ENCODE assay signal across 1 cellular context in the genomic region with DNA sequence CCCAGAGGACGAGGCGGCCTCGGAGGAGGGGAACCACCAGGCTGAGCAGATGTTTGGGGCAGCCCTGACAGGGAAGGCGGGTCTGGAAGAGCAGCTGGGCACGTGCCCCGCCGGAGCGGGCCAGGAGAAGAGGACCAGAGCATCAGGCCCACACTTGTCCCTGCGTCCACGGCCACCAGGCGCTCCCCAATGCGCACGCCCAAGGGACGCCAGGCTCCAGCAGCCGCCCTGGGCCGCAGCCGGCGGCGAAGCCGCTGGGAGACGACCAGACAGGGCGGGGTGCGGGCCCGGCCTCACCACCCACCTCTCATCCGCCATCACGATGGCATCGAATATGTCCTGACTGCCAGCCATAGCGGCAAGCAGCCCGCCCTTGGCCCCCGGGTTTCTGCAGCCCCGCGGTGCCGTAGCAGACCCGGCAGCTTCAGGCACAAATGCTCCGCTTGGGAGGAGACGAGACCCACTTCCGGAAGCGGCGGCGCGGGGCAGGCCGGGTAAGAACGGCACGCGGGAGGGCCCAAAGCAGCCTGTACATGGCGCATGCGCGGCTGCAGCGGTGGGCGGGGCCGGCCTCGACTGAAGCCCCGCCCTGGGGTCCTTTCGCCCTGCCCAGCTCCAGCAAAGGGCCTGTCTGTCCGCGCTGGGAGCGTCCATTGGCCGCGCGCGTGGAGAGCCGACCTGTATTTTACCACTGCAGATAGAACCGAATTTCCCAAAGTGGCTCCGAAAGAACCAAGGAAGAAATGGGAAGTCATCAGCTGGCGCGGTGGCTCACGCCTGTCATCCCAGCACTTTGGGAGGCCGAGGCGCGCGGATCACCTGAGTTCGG.
TF ChIP-seq lines count a peak whose summit lies in the region.

A gene with protein sequence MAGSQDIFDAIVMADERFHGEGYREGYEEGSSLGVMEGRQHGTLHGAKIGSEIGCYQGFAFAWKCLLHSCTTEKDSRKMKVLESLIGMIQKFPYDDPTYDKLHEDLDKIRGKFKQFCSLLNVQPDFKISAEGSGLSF (minus strand): TSS at position 468 of the 829 bp plus-strand sequence. CDS start 114 bp downstream, at position 354.

TF ChIP-seq in SK-N-SH, 30 proteins besides CTCF, POLR2A, EP300 and RAD21 (continued from another document):
- TF ChIP-seq JUND (IDR thresholded peaks at IDR 0.05) (no peak), YY1 (IDR thresholded peaks at IDR 0.05; ENCODE audit: low read depth) (no peak; the same call in 1 of the 2 replicates), CHD2 (IDR thresholded peaks at IDR 0.05; ENCODE audit: low read length, partially characterized antibody) (peak; percentile 53), GABPA (IDR thresholded peaks at IDR 0.05; ENCODE audit: low read depth) (peak; percentile 76), MXI1 (IDR thresholded peaks at IDR 0.05; ENCODE audit: low read depth, low read length) (peak; percentile 65), POLR2AphosphoS5 (IDR thresholded peaks at IDR 0.05; ENCODE audit: low read depth, low read length) (peak; percentile 71), RXRA (IDR thresholded peaks at IDR 0.05; ENCODE audit: borderline replicate concordance, low read depth) (no peak), TAF1 (IDR thresholded peaks at IDR 0.05; ENCODE audit: borderline replicate concordance, low read depth, low read length) (peak; percentile 81), TEAD4 (IDR thresholded peaks at IDR 0.05; ENCODE audit: borderline replicate concordance, insufficient read depth) (no peak), FOXM1 (IDR thresholded peaks at IDR 0.05; ENCODE audit: low read depth) (no peak), TCF12 (IDR thresholded peaks at IDR 0.05) (0 out of 2 replicates have a peak, but pooled peaks have one; percentile 4), ELF1 (IDR thresholded peaks at IDR 0.05) (peak; percentile 99), GATA2 (CRISPR knock-in tag; IDR thresholded peaks at IDR 0.05) (no peak), SIN3A (IDR thresholded peaks at IDR 0.05; ENCODE audit: borderline replicate concordance, low read depth, low read length) (peak; percentile 85; the same call in 1 of the 2 replicates), RCOR1 (IDR thresholded peaks at IDR 0.05; ENCODE audit: low read length) (no peak), FOSL2 (IDR thresholded peaks at IDR 0.05; ENCODE audit: borderline replicate concordance, low read depth) (no peak), SMC3 (IDR thresholded peaks at IDR 0.05; ENCODE audit: low read depth, low read length) (no peak), MEF2A (IDR thresholded peaks at IDR 0.05; ENCODE audit: borderline replicate concordance, low read depth) (no peak), EZH2phosphoT487 (IDR thresholded peaks at IDR 0.05; ENCODE audit: borderline replicate concordance, low read depth) (no peak)
- TF ChIP-seq, protein P1, sequence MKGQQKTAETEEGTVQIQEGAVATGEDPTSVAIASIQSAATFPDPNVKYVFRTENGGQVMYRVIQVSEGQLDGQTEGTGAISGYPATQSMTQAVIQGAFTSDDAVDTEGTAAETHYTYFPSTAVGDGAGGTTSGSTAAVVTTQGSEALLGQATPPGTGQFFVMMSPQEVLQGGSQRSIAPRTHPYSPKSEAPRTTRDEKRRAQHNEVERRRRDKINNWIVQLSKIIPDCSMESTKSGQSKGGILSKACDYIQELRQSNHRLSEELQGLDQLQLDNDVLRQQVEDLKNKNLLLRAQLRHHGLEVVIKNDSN (IDR thresholded peaks at IDR 0.05; ENCODE audit: borderline replicate concordance, low read depth): 0 out of 2 replicates have a peak, but pooled peaks have one; percentile 34
- TF ChIP-seq, protein P2, sequence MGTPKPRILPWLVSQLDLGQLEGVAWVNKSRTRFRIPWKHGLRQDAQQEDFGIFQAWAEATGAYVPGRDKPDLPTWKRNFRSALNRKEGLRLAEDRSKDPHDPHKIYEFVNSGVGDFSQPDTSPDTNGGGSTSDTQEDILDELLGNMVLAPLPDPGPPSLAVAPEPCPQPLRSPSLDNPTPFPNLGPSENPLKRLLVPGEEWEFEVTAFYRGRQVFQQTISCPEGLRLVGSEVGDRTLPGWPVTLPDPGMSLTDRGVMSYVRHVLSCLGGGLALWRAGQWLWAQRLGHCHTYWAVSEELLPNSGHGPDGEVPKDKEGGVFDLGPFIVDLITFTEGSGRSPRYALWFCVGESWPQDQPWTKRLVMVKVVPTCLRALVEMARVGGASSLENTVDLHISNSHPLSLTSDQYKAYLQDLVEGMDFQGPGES (IDR thresholded peaks at IDR 0.05; ENCODE audit: low read depth, low read length): no peak
